27 cellular contexts compared by ENCODE assay signal in the genomic region with DNA sequence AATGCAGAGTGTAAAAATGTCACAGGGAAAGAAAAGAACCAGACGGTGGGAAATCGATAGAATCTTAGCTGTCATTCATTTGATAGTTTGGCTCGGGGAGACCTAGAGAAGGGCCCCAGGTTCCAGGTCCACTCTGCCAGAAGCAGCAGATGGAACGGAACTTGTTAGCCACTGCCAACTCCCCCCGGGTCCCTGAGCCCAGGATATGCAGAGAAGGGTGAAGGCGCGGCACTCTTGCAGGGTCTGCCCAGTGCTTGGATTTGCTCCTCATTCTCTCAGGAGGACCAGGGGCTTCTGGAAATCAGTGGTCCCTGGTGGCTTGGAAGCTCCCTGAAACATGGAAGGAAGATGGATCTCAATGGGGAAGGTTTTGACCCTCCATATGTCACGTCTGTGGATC. TPM values are rescaled to one million over a fixed set of nuclear protein-coding genes. Genes with fewer than 3 reads are reported as not detected.
"Had no signal": no experiment of that assay in that cellular context is flagged by ENCODE, and none has a peak within 500 bp of the region (broad histone marks: within the 10 kb centered on the region; RNA-seq: fewer than 3 reads in every experiment).

No MANE protein-coding gene starts in this region.

- H3K27me3 ChIP-seq: colonic mucosa, esophagus squamous epithelium, foreskin keratinocyte, gastrocnemius medialis, gastroesophageal sphincter, heart right ventricle, hepatocyte had no signal

- H3K4me3 ChIP-seq: colonic mucosa, coronary artery, dorsolateral prefrontal cortex, esophagus squamous epithelium, gastrocnemius medialis, gastroesophageal sphincter, heart left ventricle, heart right ventricle, hepatocyte had no signal

- H3K9me3 Mint-ChIP-seq: dendritic cell treated with granulocyte-macrophage colony-stimulating factor and Interleukin-4, amounts not matched to agents 40 ng/mL and 50 ng/mL, for 4 days; effector memory CD8-positive, alpha-beta T cell; endodermal cell had no signal

- H3K9me3 ChIP-seq: colonic mucosa, esophagus squamous epithelium, gastrocnemius medialis, gastroesophageal sphincter had no signal

- H3K4me1 ChIP-seq: colonic mucosa, gastrocnemius medialis, gastroesophageal sphincter, heart left ventricle, heart right ventricle had no signal

- H3K36me3 ChIP-seq: colonic mucosa, esophagus squamous epithelium, gastrocnemius medialis, gastroesophageal sphincter, heart left ventricle, heart right ventricle had no signal

- ATAC-seq: effector memory CD8-positive, alpha-beta T cell; esophagus mucosa; foreskin keratinocyte; gastrocnemius medialis; gastroesophageal sphincter; heart left ventricle; heart right ventricle had no signal

- H3K4me1 Mint-ChIP-seq: endodermal cell had no signal

- H3K27ac ChIP-seq: colonic mucosa, coronary artery, dorsolateral prefrontal cortex, epithelial cell of prostate, esophagus squamous epithelium, foreskin keratinocyte, gastrocnemius medialis, gastroesophageal sphincter, heart left ventricle, heart right ventricle had no signal

- H3K27ac Mint-ChIP-seq: dendritic cell treated with granulocyte-macrophage colony-stimulating factor and Interleukin-4, amounts not matched to agents 40 ng/mL and 50 ng/mL, for 4 days; effector memory CD8-positive, alpha-beta T cell; endodermal cell had no signal

- H3K4me3 Mint-ChIP-seq: dendritic cell treated with granulocyte-macrophage colony-stimulating factor and Interleukin-4, amounts not matched to agents 40 ng/mL and 50 ng/mL, for 4 days; effector memory CD8-positive, alpha-beta T cell; endodermal cell had no signal

- DNase-seq: colonic mucosa; cortex of kidney; dermis blood vessel endothelial cell; dorsolateral prefrontal cortex; effector CD4-positive, alpha-beta T cell; effector CD8-positive, alpha-beta T cell; effector memory CD4-positive, alpha-beta T cell; effector memory CD8-positive, alpha-beta T cell; endodermal cell; erythroblast; esophagus squamous epithelium; foreskin keratinocyte; gastrocnemius medialis; glutamatergic neuron; head of caudate nucleus; heart left ventricle; heart right ventricle; hippocampal formation had no signal

- H3K27me3 Mint-ChIP-seq: dendritic cell treated with granulocyte-macrophage colony-stimulating factor and Interleukin-4, amounts not matched to agents 40 ng/mL and 50 ng/mL, for 4 days had no signal

RNA-seq across cellular contexts. Expression of a gene that starts 11.6 kb away (rescaled TPM):
- total RNA-seq: dermis blood vessel endothelial cell, dermis microvascular lymphatic vessel endothelial cell, dorsolateral prefrontal cortex, endothelial cell of umbilical vein, frontal cortex had no signal
